In genomic region chr9:90656876-90657275, GRCh38 we compare ENCODE assay signal across 2 cellular contexts. TPM values are rescaled to one million over a fixed set of nuclear protein-coding genes. Genes with fewer than 3 reads are reported as not detected.
"Had no signal": no experiment of that assay in that cellular context is flagged by ENCODE, and none has a peak within 500 bp of the region (broad histone marks: within the 10 kb centered on the region; RNA-seq: fewer than 3 reads in every experiment).

No MANE protein-coding gene starts in this region.

RNA-seq across cellular contexts. Expression of gene DIRAS2, which starts 14.3 kb away (rescaled TPM):
- total RNA-seq: G401, GM12878 had no signal
- polyA plus RNA-seq: GM12878 had no signal
